Comparison of ENCODE assay signal across 15 cellular contexts in genomic region chr20:56986931-56987720, GRCh38.
"Had no signal": no experiment of that assay in that cellular context is flagged by ENCODE, and none has a peak within 500 bp of the region (broad histone marks: within the 10 kb centered on the region; RNA-seq: fewer than 3 reads in every experiment).

No MANE protein-coding gene starts in this region.

- H3K27me3 ChIP-seq: ascending aorta, neutrophil, uterus had no signal

- H3K27ac ChIP-seq: ascending aorta, neutrophil, uterus had no signal

- H3K4me1 ChIP-seq: ascending aorta, uterus had no signal

- H3K9me3 ChIP-seq: neutrophil had no signal

- H3K4me3 ChIP-seq: ascending aorta, lung, skin epidermis, uterus had no signal

- ATAC-seq: activated CD8-positive, alpha-beta T cell treated with anti-CD3 and anti-CD28 coated beads, Interleukin-2, amount 10 ng/mL, durations not matched to agents 7 days and 5 days; left colon; naive thymus-derived CD8-positive, alpha-beta T cell; WTC11 had no signal

- H3K36me3 ChIP-seq: ascending aorta, neutrophil, uterus had no signal

- DNase-seq: activated CD4-positive, alpha-beta T cell treated with anti-CD3 and anti-CD28 coated beads for 48 hours; activated CD8-positive, alpha-beta memory T cell treated with anti-CD3 and anti-CD28 coated beads, Interleukin-2, amount 50 U/mL, for 48 hours; activated CD8-positive, alpha-beta T cell treated with anti-CD3 and anti-CD28 coated beads, Interleukin-2, amount 10 ng/mL, durations not matched to agents 7 days and 5 days; cortex of kidney; effector CD8-positive, alpha-beta T cell; glutamatergic neuron; left colon; naive thymus-derived CD8-positive, alpha-beta T cell; retina; uterus had no signal
